Comparison of ENCODE assay signal across 1 cellular context in genomic region chr1:226627924-226628623, GRCh38.
TF ChIP-seq lines count a peak whose summit lies in the region.

No MANE protein-coding gene starts in this region.

TF ChIP-seq in K562, 482 proteins besides CTCF, POLR2A, EP300 and RAD21:
- peak; percentile 65 for TF ChIP-seq ZFP36 (IDR thresholded peaks at IDR 0.05; ENCODE audit: low read depth, low read length, partially characterized antibody)
- TF ChIP-seq ZNF431 (CRISPR knock-in tag; IDR thresholded peaks at IDR 0.05), result peak; percentile 79; the same call in 1 of the 2 replicates
- TF ChIP-seq RBM25 (IDR thresholded peaks at IDR 0.05; ENCODE audit: low read depth, low read length, severe bottlenecking), result peak; percentile 48
- TF ChIP-seq HDAC2 (IDR thresholded peaks at IDR 0.05), result no peak
TF ChIP-seq in K562: peak in this region for 3.
